In the genomic region with DNA sequence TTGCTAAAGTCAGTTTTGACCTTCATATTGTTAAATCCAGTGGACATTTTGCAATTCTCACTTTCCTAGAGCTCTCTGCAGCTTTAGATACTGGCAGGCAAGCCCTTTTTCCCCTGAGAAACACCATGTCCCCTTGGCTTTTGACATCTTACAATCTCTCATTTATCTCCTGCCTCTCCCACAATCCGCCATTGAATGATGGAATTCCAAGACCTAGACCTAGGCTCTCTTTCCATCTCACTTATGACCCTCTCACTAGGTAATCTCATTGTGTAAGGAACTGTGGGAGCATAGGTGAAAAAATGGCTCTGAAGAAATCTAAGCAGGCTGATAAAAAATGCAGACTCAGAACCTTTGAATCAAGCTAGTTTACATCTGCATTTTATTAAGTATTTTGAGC, we compare ENCODE assay signal across 13 cellular contexts. TPM values are rescaled to one million over a fixed set of nuclear protein-coding genes. Genes with fewer than 3 reads are reported as not detected.
A peak's percentile ranks its signal among the peaks of the same experiment; 100 is the strongest.
DNase-seq lines count a peak whose midpoint lies in the region; ATAC-seq and TF ChIP-seq lines count a peak whose summit lies in the region.
"Had no signal": no experiment of that assay in that cellular context is flagged by ENCODE, and none has a peak within 500 bp of the region (broad histone marks: within the 10 kb centered on the region; RNA-seq: fewer than 3 reads in every experiment).

No MANE protein-coding gene starts in this region.

- TF ChIP-seq CTCF in NB4 (IDR thresholded peaks at IDR 0.05; ENCODE audit: low read depth, low read length) = no peak
- TF ChIP-seq CTCF in brain (conservative IDR thresholded peaks at IDR 0.05) = no peak

- peaks cover 7% of the 10 kb centered on the region for H3K79me1 ChIP-seq in trophoblast cell (ENCODE audit: low read length)

- H2AK5ac ChIP-seq in trophoblast cell (ENCODE audit: low read length) = no peak overlapping the region

- H3K79me2 ChIP-seq in trophoblast cell (ENCODE audit: control insufficient read depth, insufficient read depth, low read length, poor library complexity) = peaks cover 9% of the 10 kb centered on the region

- CTCF ChIA-PET in activated CD4-positive, alpha-beta T cell treated with anti-CD3 and anti-CD28 coated beads for 36 hours (lab: Charles Lee) = interaction anchor here (0.6 to 2.2 kb wide), 3 partner anchors 17 to 415 kb away, joined by 3 to 7 read pairs (median 5); no protein-coding TSS in a partner anchor

- H2BK12ac ChIP-seq in trophoblast cell (ENCODE audit: low read length) = no peak overlapping the region

- no peak for DNase-seq in activated CD4-positive, alpha-beta T cell treated with anti-CD3 and anti-CD28 coated beads for 36 hours
- DNase-seq in activated CD4-positive, alpha-beta T cell treated with anti-CD3 and anti-CD28 coated beads, Interleukin-2, amount 50 U/mL, for 4 hours = no peak
- peak; percentile 18 for DNase-seq in NB4 (ENCODE audit: low read depth)
- no peak for DNase-seq in trophoblast cell
- DNase-seq in NAMALWA (ENCODE audit: low spot score) = no peak
- DNase-seq in DMS114 treated with DMSO at 0.1 percent for 48 hours (lab: John Stamatoyannopoulos, UW; ENCODE audit: unreplicated experiment) = no peak
- no peak for DNase-seq in activated CD4-positive, alpha-beta T cell treated with anti-CD3 and anti-CD28 coated beads, Interleukin-2, amount 50 U/mL, for 48 hours
- DNase-seq: activated T-cell treated with anti-CD3 and anti-CD28 coated beads, Interleukin-2, amount 50 U/mL, for 1 hour; DMS79 treated with DMSO at 0.1 percent for 48 hours; lower lobe of right lung; NCI-H1105; RPMI8226 had no signal

- H3K14ac ChIP-seq in trophoblast cell (ENCODE audit: low read length) = no peak overlapping the region

- no peaks in the 10 kb centered on the region for H3K9me3 Mint-ChIP-seq in activated CD4-positive, alpha-beta T cell treated with anti-CD3 and anti-CD28 coated beads for 36 hours (ENCODE audit: low read depth)
- peaks cover 0 to 12% (median 6%) of the 10 kb centered on the region in 5 experiments for H3K9me3 Mint-ChIP-seq in brain

- peaks cover 2% of the 10 kb centered on the region in 2 experiments for H3K36me3 ChIP-seq in trophoblast cell (ENCODE audit: control insufficient read depth in 1 of 2, insufficient read depth in 2 of 2, low read length in 2 of 2)

- H3K27me3 ChIP-seq in trophoblast cell (ENCODE audit: insufficient read depth, low read length) = no peaks in the 10 kb centered on the region

- no CpG with 5 or more reads among the region's 1 CpG for WGBS in trophoblast cell (ENCODE audit: extremely low coverage, insufficient coverage, insufficient read length)

- no peak for TF ChIP-seq POLR2A in NB4 (IDR thresholded peaks at IDR 0.05; ENCODE audit: extremely low read depth, insufficient read length)

- no peak for ATAC-seq in activated CD4-positive, alpha-beta T cell treated with anti-CD3 and anti-CD28 coated beads for 36 hours
- ATAC-seq: lower lobe of right lung had no signal

- peak overlapping the region; percentile 72 for H3K4ac ChIP-seq in trophoblast cell (ENCODE audit: low read depth, low read length)

- H4K91ac ChIP-seq in trophoblast cell (ENCODE audit: low read depth, low read length) = no peak overlapping the region

- no peak overlapping the region for H3K23ac ChIP-seq in trophoblast cell (ENCODE audit: low read length)

- H3K4me1 ChIP-seq in trophoblast cell (ENCODE audit: control insufficient read depth in 1 of 2, insufficient read depth in 2 of 2, low read length in 2 of 2) = peaks cover 3 to 4% of the 10 kb centered on the region in 2 experiments

- H4K8ac ChIP-seq in trophoblast cell (ENCODE audit: low read depth, low read length) = no peak overlapping the region

- no peak overlapping the region for H3K4me2 ChIP-seq in trophoblast cell (ENCODE audit: low read length)

- H3K36me3 Mint-ChIP-seq in activated CD4-positive, alpha-beta T cell treated with anti-CD3 and anti-CD28 coated beads for 36 hours (ENCODE audit: low read depth) = peaks cover 43% of the 10 kb centered on the region
- H3K36me3 Mint-ChIP-seq in brain = peaks cover 48% of the 10 kb centered on the region

- H3K9ac ChIP-seq in trophoblast cell (ENCODE audit: low read length) = no peak overlapping the region

- POLR2A ChIA-PET in activated CD4-positive, alpha-beta T cell treated with anti-CD3 and anti-CD28 coated beads for 36 hours (lab: Charles Lee) = interaction anchor here (0.6 kb wide), 1 partner anchor 99 kb away, joined by 3 read pairs; the partner anchor contains the start of gene GTF2B

- H3K4me3 Mint-ChIP-seq in activated CD4-positive, alpha-beta T cell treated with anti-CD3 and anti-CD28 coated beads for 36 hours = peak overlapping the region; percentile 41
- peak overlapping the region; percentile 0 to 65 (median 46) for H3K4me3 Mint-ChIP-seq in brain

- no peak overlapping the region for H3K18ac ChIP-seq in trophoblast cell (ENCODE audit: low read length)

- peak overlapping the region; percentile 40 for H3K4me3 ChIP-seq in NB4 (ENCODE audit: low read depth, low read length)
- no peak overlapping the region for H3K4me3 ChIP-seq in trophoblast cell (ENCODE audit: low read depth, low read length)

- intact Hi-C loops in activated CD4-positive, alpha-beta T cell treated with anti-CD3 and anti-CD28 coated beads for 36 hours (cut with DNase I, micrococcal nuclease) = no loop called here

- no peak overlapping the region for H3K27ac ChIP-seq in trophoblast cell (ENCODE audit: low read depth, low read length)

- H3K27me3 Mint-ChIP-seq in activated CD4-positive, alpha-beta T cell treated with anti-CD3 and anti-CD28 coated beads for 36 hours = no peaks in the 10 kb centered on the region
- H3K27me3 Mint-ChIP-seq in brain = peaks cover 3% of the 10 kb centered on the region

- H3K9me3 ChIP-seq in trophoblast cell (ENCODE audit: insufficient read depth, low read depth, low read length) = no peaks in the 10 kb centered on the region
- H3K9me3 ChIP-seq: lower lobe of right lung had no signal

- H2BK120ac ChIP-seq in trophoblast cell (ENCODE audit: insufficient read depth, low read length, poor library complexity) = no peak overlapping the region

- H3K4me1 Mint-ChIP-seq in activated CD4-positive, alpha-beta T cell treated with anti-CD3 and anti-CD28 coated beads for 36 hours = peaks cover 50% of the 10 kb centered on the region
- H3K4me1 Mint-ChIP-seq in brain = peaks cover 48% of the 10 kb centered on the region

- no peak overlapping the region for H2AFZ ChIP-seq in trophoblast cell (ENCODE audit: insufficient read depth, low read length, poor library complexity)

- no peak overlapping the region for H2BK5ac ChIP-seq in trophoblast cell (ENCODE audit: low read depth, low read length, poor library complexity)

- peak overlapping the region; percentile 48 for H3K27ac Mint-ChIP-seq in activated CD4-positive, alpha-beta T cell treated with anti-CD3 and anti-CD28 coated beads for 36 hours
- peak overlapping the region in 4 of 5 experiments; percentile 1 to 35 (median 6) for H3K27ac Mint-ChIP-seq in brain

- no peak overlapping the region for H4K12ac ChIP-seq in trophoblast cell (ENCODE audit: low read depth, low read length)

RNA-seq across cellular contexts. Expression of gene KYAT3, which starts 2.0 kb away (rescaled TPM):
- 10 to 100 TPM; 52.7 to 53.7 TPM for total RNA-seq in activated CD4-positive, alpha-beta T cell treated with anti-CD3 and anti-CD28 coated beads for 36 hours
- 39.2 TPM for polyA plus RNA-seq in brain (ENCODE audit: insufficient read depth, low read depth, low replicate concordance)
- 29.6 and 30.1 TPM in 2 replicates for polyA plus RNA-seq in trophoblast cell (2013)

RNA-seq across cellular contexts. Expression of gene RBMXL1, which starts 2.0 kb away (rescaled TPM):
- 10 to 100 TPM; 25.7 to 26.2 TPM for total RNA-seq in activated CD4-positive, alpha-beta T cell treated with anti-CD3 and anti-CD28 coated beads for 36 hours
- polyA plus RNA-seq in brain (ENCODE audit: insufficient read depth, low read depth, low replicate concordance) = 5.7 TPM
- 7.3 and 7.5 TPM in 2 replicates for polyA plus RNA-seq in trophoblast cell (2013)

RNA-seq across cellular contexts. Expression of gene GBP3, which starts 32.2 kb away (rescaled TPM):
- total RNA-seq in activated CD4-positive, alpha-beta T cell treated with anti-CD3 and anti-CD28 coated beads for 36 hours = 1 to 10 TPM; 4.8 to 5.8 TPM
- 0.51 TPM for polyA plus RNA-seq in brain (ENCODE audit: insufficient read depth, low read depth, low replicate concordance)
- 0.38 and 0.54 TPM in 2 replicates for polyA plus RNA-seq in trophoblast cell (2013)
